Comparison of ENCODE assay signal across 1 cellular context in genomic region chr1:154760469-154760933, GRCh38.
A peak's percentile ranks its signal among the peaks of the same experiment; 100 is the strongest.
TF ChIP-seq lines count a peak whose summit lies in the region.

No MANE protein-coding gene starts in this region.

TF ChIP-seq in HepG2, 621 proteins besides CTCF, POLR2A, EP300 and RAD21 (continued from another document and continues in another):
- TF ChIP-seq ZNF710 (CRISPR knock-in tag; IDR thresholded peaks at IDR 0.05; ENCODE audit: borderline replicate concordance) (peak; percentile 77; the same call in 1 of the 2 replicates), SNAPC2 (CRISPR knock-in tag; IDR thresholded peaks at IDR 0.05) (no peak), ZNF746 (CRISPR knock-in tag; IDR thresholded peaks at IDR 0.05) (no peak), CBX5 (CRISPR knock-in tag; IDR thresholded peaks at IDR 0.05; ENCODE audit: borderline replicate concordance) (no peak), SALL1 (CRISPR knock-in tag; IDR thresholded peaks at IDR 0.05) (0 out of 2 replicates have a peak, but pooled peaks have one; percentile 40), KAT7 (CRISPR knock-in tag; IDR thresholded peaks at IDR 0.05; ENCODE audit: borderline replicate concordance) (no peak), DZIP1 (CRISPR knock-in tag; IDR thresholded peaks at IDR 0.05) (no peak), MIXL1 (CRISPR knock-in tag; IDR thresholded peaks at IDR 0.05) (no peak), SKI (IDR thresholded peaks at IDR 0.05; ENCODE audit: partially characterized antibody) (no peak), TBP (CRISPR knock-in tag; IDR thresholded peaks at IDR 0.05) (no peak), NFRKB (IDR thresholded peaks at IDR 0.05) (no peak), PCBP1 (IDR thresholded peaks at IDR 0.05; ENCODE audit: borderline replicate concordance, low read depth, low read length) (no peak), ATF3 (CRISPR knock-in tag; IDR thresholded peaks at IDR 0.05) (no peak), ZNF550 (CRISPR knock-in tag; IDR thresholded peaks at IDR 0.05; ENCODE audit: borderline replicate concordance) (no peak), HNF1A (IDR thresholded peaks at IDR 0.05; ENCODE audit: low read depth) (no peak), HNF1A (CRISPR knock-in tag; IDR thresholded peaks at IDR 0.05; ENCODE audit: borderline replicate concordance) (no peak), ZNF703 (CRISPR knock-in tag; IDR thresholded peaks at IDR 0.05; ENCODE audit: borderline replicate concordance) (no peak), CERS6 (CRISPR knock-in tag; IDR thresholded peaks at IDR 0.05) (no peak), SSRP1 (CRISPR knock-in tag; IDR thresholded peaks at IDR 0.05) (no peak), TEAD2 (CRISPR knock-in tag; IDR thresholded peaks at IDR 0.05) (no peak), AFF4 (CRISPR knock-in tag; IDR thresholded peaks at IDR 0.05) (no peak), ZNF546 (CRISPR knock-in tag; conservative IDR thresholded peaks at IDR 0.05) (no peak), ELF4 (CRISPR knock-in tag; IDR thresholded peaks at IDR 0.05; ENCODE audit: borderline replicate concordance) (no peak), YY1 (IDR thresholded peaks at IDR 0.05; ENCODE audit: insufficient read depth, insufficient replicate concordance, low read depth, low read length) (peak; percentile 34), REST (IDR thresholded peaks at IDR 0.05; ENCODE audit: borderline replicate concordance in 1 of 2, low read depth in 1 of 2, low read length in 2 of 2) (no peak), MYC (CRISPR knock-in tag; IDR thresholded peaks at IDR 0.05; ENCODE audit: borderline replicate concordance) (peak; percentile 57; the same call in 1 of the 2 replicates), THAP9 (CRISPR knock-in tag; IDR thresholded peaks at IDR 0.05; ENCODE audit: borderline replicate concordance) (no peak), ZBTB2 (CRISPR knock-in tag; IDR thresholded peaks at IDR 0.05; ENCODE audit: low read depth) (no peak), SYNCRIP (IDR thresholded peaks at IDR 0.05; ENCODE audit: insufficient read depth, low read depth, low read length) (no peak), NCOA1 (CRISPR knock-in tag; IDR thresholded peaks at IDR 0.05) (no peak), ZEB1 (IDR thresholded peaks at IDR 0.05; ENCODE audit: insufficient replicate concordance, low read depth) (peak; percentile 56), ZFP36L2 (CRISPR knock-in tag; IDR thresholded peaks at IDR 0.05) (no peak), NBN (conservative IDR thresholded peaks at IDR 0.05) (no peak), SMYD3 (CRISPR knock-in tag; IDR thresholded peaks at IDR 0.05) (no peak), ELF3 (CRISPR knock-in tag; IDR thresholded peaks at IDR 0.05) (no peak)
